In the genomic region with DNA sequence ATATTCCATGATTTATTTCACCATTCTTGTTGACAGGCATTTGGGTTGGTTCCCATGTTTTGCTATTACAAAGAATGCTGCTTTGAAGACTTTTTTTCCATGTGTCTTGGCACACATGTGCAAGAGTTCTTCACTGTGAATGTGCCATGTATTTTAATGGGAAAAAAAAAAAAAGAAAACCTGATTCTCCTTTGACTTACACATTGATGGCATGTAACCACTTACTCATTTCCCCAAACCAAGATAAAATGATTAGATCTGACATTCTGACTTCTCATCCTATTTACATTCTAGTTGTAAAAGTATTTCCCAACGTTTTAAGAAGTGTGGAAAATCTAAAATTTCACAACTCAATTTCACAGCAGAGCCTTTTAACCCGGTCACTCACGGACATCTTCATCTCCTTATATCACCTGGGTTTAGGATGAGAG, we compare ENCODE assay signal across 26 cellular contexts. TPM values are rescaled to one million over a fixed set of nuclear protein-coding genes. Genes with fewer than 3 reads are reported as not detected.
DNase-seq lines count a peak whose midpoint lies in the region; ATAC-seq, FAIRE-seq and TF ChIP-seq lines count a peak whose summit lies in the region.
"Had no signal": no experiment of that assay in that cellular context is flagged by ENCODE, and none has a peak within 500 bp of the region (broad histone marks: within the 10 kb centered on the region; RNA-seq: fewer than 3 reads in every experiment).

No MANE protein-coding gene starts in this region.

- TF ChIP-seq EP300 in A549 (IDR thresholded peaks at IDR 0.05), result no peak
- TF ChIP-seq EP300 in Ishikawa (IDR thresholded peaks at IDR 0.05; ENCODE audit: borderline replicate concordance), result no peak
- TF ChIP-seq EP300 in HepG2 (IDR thresholded peaks at IDR 0.05; ENCODE audit: low read depth in 2 of 2, low read length in 2 of 2), result no peak
- TF ChIP-seq EP300 in HepG2 (CRISPR knock-in tag; IDR thresholded peaks at IDR 0.05; ENCODE audit: borderline replicate concordance), result no peak
- TF ChIP-seq EP300 in gastroesophageal sphincter (IDR thresholded peaks at IDR 0.05), result no peak

- H2AFZ ChIP-seq in HepG2 (ENCODE audit: low read length), result no peak overlapping the region

- no peak for TF ChIP-seq POLR2A in A549 (IDR thresholded peaks at IDR 0.05; ENCODE audit: low read length)
- TF ChIP-seq POLR2A in HepG2 (IDR thresholded peaks at IDR 0.05; ENCODE audit: insufficient read depth in 1 of 2, low read depth in 2 of 2, low read length in 2 of 2), result no peak
- no peak for TF ChIP-seq POLR2A in gastroesophageal sphincter (IDR thresholded peaks at IDR 0.05)

- CTCF ChIA-PET in A549 (lab: Yijun Ruan, JAX) (no interaction called here), HepG2 (lab: Yijun Ruan, JAX; ENCODE audit: low intra/inter-chr PET ratio, low total read pairs) (no interaction called here)

- intact Hi-C loops in HepG2 (cut with micrococcal nuclease; ENCODE audit: unreplicated experiment), result no loop called here

- TF ChIP-seq RAD21 in A549 (conservative IDR thresholded peaks at IDR 0.05 in 1 of 2, IDR thresholded peaks at IDR 0.05 in 1 of 2), result no peak
- no peak for TF ChIP-seq RAD21 in Ishikawa (IDR thresholded peaks at IDR 0.05; ENCODE audit: low read depth)
- TF ChIP-seq RAD21 in HepG2 (CRISPR knock-in tag; IDR thresholded peaks at IDR 0.05), result no peak

- H3K4me1 ChIP-seq in A549 (peaks cover 15% of the 10 kb centered on the region), HepG2 (ENCODE audit: insufficient read depth, low read length) (peaks cover 46% of the 10 kb centered on the region), gastroesophageal sphincter (peaks cover 0 to 28% (median 7%) of the 10 kb centered on the region in 3 donors)

- peaks cover 27% of the 10 kb centered on the region for H3K79me2 ChIP-seq in HepG2 (ENCODE audit: insufficient read depth, low read length)

- H3K36me3 ChIP-seq in HepG2 (replicated peaks in 1 of 2; ENCODE audit: control insufficient read depth in 1 of 2, insufficient read depth in 2 of 2, low read length in 2 of 2) (no peaks in the 10 kb centered on the region), gastroesophageal sphincter (no peaks in the 10 kb centered on the region)
- H3K36me3 ChIP-seq: stomach had no signal

- FAIRE-seq in A549 (lab: Jason Lieb, UNC), result no peak
- FAIRE-seq in HepG2 (lab: Jason Lieb, UNC), result no peak
- FAIRE-seq: GM12892, small intestine, urothelium cell line had no signal

- no peaks in the 10 kb centered on the region for H3K9me3 ChIP-seq in A549
- no peaks in the 10 kb centered on the region for H3K9me3 ChIP-seq in HepG2 (ENCODE audit: low read length)
- H3K9me3 ChIP-seq in gastroesophageal sphincter, result no peaks in the 10 kb centered on the region
- H3K9me3 ChIP-seq: stomach had no signal

- H3K27ac ChIP-seq in A549 (peak overlapping the region in 1 of 2 experiments; percentile 53; a peak in 1 of 6 replicates), HepG2 (ENCODE audit: extremely low read length, insufficient read depth, low read length) (no peak overlapping the region), gastroesophageal sphincter (peak overlapping the region in 1 of 4 donors; percentile 14)
- H3K27ac ChIP-seq: foreskin keratinocyte, KMS-11, stomach had no signal

- in situ Hi-C loops in HepG2 (cut with HindIII; ENCODE audit: extremely low pct_ligation_motif_present, low pct_unique_long_range_greater_than_20kb), result no loop called here

- H3K9ac ChIP-seq in HepG2 (ENCODE audit: insufficient read depth, low read depth, low read length), result no peak overlapping the region
- H3K9ac ChIP-seq: KMS-11 had no signal

- WGBS in A549 (ENCODE audit: missing lambda C conversion rate), result 51% methylated on average over 3 of the region's 3 CpGs
- WGBS in HepG2 (ENCODE audit: low lambda C conversion rate), result 68% methylated on average over 3 of the region's 3 CpGs
- 68 to 72% methylated on average over 3 of the region's 3 CpGs for WGBS in gastroesophageal sphincter (ENCODE audit: low coverage in 1 of 2), 2 donors

- POLR2A ChIA-PET in A549 (lab: Yijun Ruan, JAX), result no interaction called here
- POLR2A ChIA-PET in HepG2 (lab: Yijun Ruan, JAX), result no interaction called here

- H4K20me1 ChIP-seq in HepG2 (ENCODE audit: insufficient read depth, low read length), result no peaks in the 10 kb centered on the region

- peak overlapping the region; percentile 28; the same call in 2 of the 3 replicates for H3K4me2 ChIP-seq in A549
- H3K4me2 ChIP-seq in HepG2 (ENCODE audit: low read depth, low read length), result no peak overlapping the region
- H3K4me2 ChIP-seq: KMS-11 had no signal

- no peak for TF ChIP-seq CTCF in A549 (IDR thresholded peaks at IDR 0.05)
- no peak for TF ChIP-seq CTCF in cardiac fibroblast (IDR thresholded peaks at IDR 0.05; ENCODE audit: low read depth, low read length)
- no peak for TF ChIP-seq CTCF in HepG2 (CRISPR knock-in tag; IDR thresholded peaks at IDR 0.05)
- TF ChIP-seq CTCF in gastroesophageal sphincter (IDR thresholded peaks at IDR 0.05), result no peak

- no TSS peak for BruUV-seq in HepG2 (replicated peaks; lab: Mats Ljungman, UMichigan)

- DNase-seq in A549 (ENCODE audit: low read depth in 1 of 2, low spot score in 1 of 2), result peak in 1 of 2 experiments; percentile 34
- peak; percentile 39 to 93 for DNase-seq in cardiac fibroblast (ENCODE audit: low read depth in 2 of 2)
- no peak for DNase-seq in HepG2 (ENCODE audit: low spot score)
- no peak for DNase-seq in inferior parietal cortex (ENCODE audit: extremely low spot score)
- DNase-seq: activated CD4-positive, alpha-beta T cell treated with anti-CD3 and anti-CD28 coated beads, Interleukin-2, amount 10 ng/mL, durations not matched to agents 7 days and 5 days; activated CD8-positive, alpha-beta memory T cell treated with anti-CD3 and anti-CD28 coated beads, Interleukin-2, amount 50 U/mL, for 4 hours; activated effector memory CD4-positive, alpha-beta T cell treated with Interleukin-2 at 50 U/mL for 16 hours; effector memory CD4-positive, alpha-beta T cell; GDM1; natural killer cell; NCI-H1092; NCI-H2081 treated with DMSO at 0.1 percent for 48 hours; SHP77 treated with DMSO at 0.1 percent for 48 hours; small intestine; stimulated activated CD4-positive, alpha-beta T cell treated with anti-CD3 and anti-CD28 coated beads, Interleukin-2, amount 100 ng/mL, for 48 hours; stomach had no signal

- H3K27me3 ChIP-seq in HepG2 (ENCODE audit: control insufficient read depth in 1 of 2, insufficient read depth in 2 of 2, low read length in 2 of 2), result no peaks in the 10 kb centered on the region; a peak in 1 of 5 replicates
- no peaks in the 10 kb centered on the region for H3K27me3 ChIP-seq in gastroesophageal sphincter
- H3K27me3 ChIP-seq: foreskin keratinocyte had no signal

- no peak for ATAC-seq in A549
- no peak for ATAC-seq in HepG2
- ATAC-seq in HG02571 (IDR thresholded peaks at IDR 0.05; ENCODE audit: unreplicated experiment), result no peak
- ATAC-seq in HG02678 (IDR thresholded peaks at IDR 0.05; ENCODE audit: unreplicated experiment), result no peak
- no peak for ATAC-seq in gastroesophageal sphincter
- ATAC-seq: foreskin keratinocyte, natural killer cell had no signal

- no peak overlapping the region for H3K4me3 ChIP-seq in A549
- H3K4me3 ChIP-seq in cardiac fibroblast (replicated peaks in 1 of 2; ENCODE audit: low read depth in 2 of 2, low read length in 2 of 2), result no peak overlapping the region
- no peak overlapping the region for H3K4me3 ChIP-seq in HepG2 (replicated peaks in 1 of 3; ENCODE audit: insufficient read depth in 1 of 3, low read depth in 2 of 3, low read length in 3 of 3)
- H3K4me3 ChIP-seq in gastroesophageal sphincter, result no peak overlapping the region
- H3K4me3 ChIP-seq: stomach had no signal

TF ChIP-seq in A549, 52 proteins besides CTCF, POLR2A, EP300 and RAD21 (continues in another document):
- TF ChIP-seq GATA3 (IDR thresholded peaks at IDR 0.05; ENCODE audit: borderline replicate concordance) (peak; percentile 28; the same call in 1 of the 2 replicates), ZSCAN20 (CRISPR knock-in tag; IDR thresholded peaks at IDR 0.05) (no peak)

TF ChIP-seq in Ishikawa, 13 proteins besides CTCF, POLR2A, EP300 and RAD21:
- TF ChIP-seq NFIC (IDR thresholded peaks at IDR 0.05) (peak; percentile 86), YY1 (IDR thresholded peaks at IDR 0.05; ENCODE audit: low read depth) (no peak), TEAD4 (IDR thresholded peaks at IDR 0.05) (peak; percentile 64; the same call in 1 of the 2 replicates)
TF ChIP-seq in Ishikawa: peak in this region for 2.

TF ChIP-seq in HepG2, 621 proteins besides CTCF, POLR2A, EP300 and RAD21 (continues in another document):
- TF ChIP-seq CEBPG (CRISPR knock-in tag; IDR thresholded peaks at IDR 0.05) (0 out of 2 replicates have a peak, but pooled peaks have one; percentile 5), ZNF883 (CRISPR knock-in tag; IDR thresholded peaks at IDR 0.05; ENCODE audit: not compliant biosample characterization) (no peak)

RNA-seq across cellular contexts. Expression of a gene that starts 4.4 kb away (rescaled TPM):
- polyA plus RNA-seq in A549 (2011; rRNA removed) (38.1 and 43.3 TPM in 2 replicates), A549 (2017; fragmentation: RNase III; extraction: RNeasy Plus Mini Kit Qiagen cat#74134 plus additional on column Dnase treatment) (26.0 to 30.7 TPM (median 27.2 TPM) in 3 replicates), HepG2 (2011; rRNA removed) (35.7 and 53.1 TPM in 2 replicates)
- 15.8 and 18.2 TPM in 2 replicates for polyA plus RNA-seq in A549 (2012; cell fraction: cytosol; rRNA removed)
- polyA plus RNA-seq in A549 (2012; cell fraction: nucleus; rRNA removed), result 12.3 and 16.1 TPM in 2 replicates
- polyA minus RNA-seq in A549 (2011; rRNA and poly(A)+ RNA removed), result 16.8 and 20.0 TPM in 2 replicates
- total RNA-seq in HepG2 (2016; rRNA removed; fragmentation: Illumina TruSeq; extraction: Trizol) (7.9 and 8.8 TPM in 2 replicates), gastroesophageal sphincter (10 to 100 TPM; 28.5 to 66.5 (median 59.0) TPM)
- 1.9 TPM in 2 replicates for total RNA-seq in HepG2 (2016; cell fraction: cytosol; rRNA removed; fragmentation: Illumina TruSeq; extraction: Trizol; ENCODE audit: low read depth)
- 6.6 and 7.6 TPM in 2 replicates for total RNA-seq in HepG2 (2016; cell fraction: insoluble cytoplasmic fraction; rRNA removed; fragmentation: Illumina TruSeq; extraction: Trizol)
- total RNA-seq in HepG2 (2016; cell fraction: membrane; rRNA removed; fragmentation: Illumina TruSeq; extraction: Trizol), result 3.4 and 4.3 TPM in 2 replicates
- 6.9 and 9.0 TPM in 2 replicates for total RNA-seq in HepG2 (2016; cell fraction: nucleus; rRNA removed; fragmentation: Illumina TruSeq; extraction: Trizol)
- 24.4 and 25.6 TPM in 2 replicates for polyA plus RNA-seq in HepG2 (2011; cell fraction: cytosol; rRNA removed)
- polyA plus RNA-seq in HepG2 (2011; cell fraction: nucleus; rRNA removed), result 50.2 and 52.1 TPM in 2 replicates
- polyA plus RNA-seq in HepG2 (2012), result 29.4 and 36.2 TPM in 2 replicates
- 0.93 and 1.5 TPM in 2 replicates for polyA plus RNA-seq in HepG2 (2016; cell fraction: cytosol; fragmentation: Illumina TruSeq; extraction: Trizol; ENCODE audit: low read depth)
- polyA plus RNA-seq in HepG2 (2016; cell fraction: insoluble cytoplasmic fraction; fragmentation: Illumina TruSeq; extraction: Trizol; ENCODE audit: low read depth), result 11.5 and 12.1 TPM in 2 replicates
- polyA plus RNA-seq in HepG2 (2016; cell fraction: membrane; fragmentation: Illumina TruSeq; extraction: Trizol; ENCODE audit: low read depth), result 2.0 and 2.6 TPM in 2 replicates
- 17.9 and 19.7 TPM in 2 replicates for polyA plus RNA-seq in HepG2 (2016; cell fraction: nucleus; fragmentation: Illumina TruSeq; extraction: Trizol; ENCODE audit: insufficient read depth, low read depth)
- polyA minus RNA-seq in HepG2 (2011; rRNA and poly(A)+ RNA removed; ENCODE audit: low replicate concordance), result 15.5 and 33.6 TPM in 2 replicates
- polyA minus RNA-seq in HepG2 (2011; cell fraction: cytosol; rRNA and poly(A)+ RNA removed), result 26.6 and 28.9 TPM in 2 replicates
- 42.9 and 47.0 TPM in 2 replicates for polyA minus RNA-seq in HepG2 (2011; cell fraction: nucleus; rRNA and poly(A)+ RNA removed)
- total RNA-seq: activated CD4-positive, alpha-beta T cell treated with anti-CD3 and anti-CD28 coated beads, Interleukin-2, amount 10 ng/mL, durations not matched to agents 7 days and 5 days; natural killer cell; T-helper 1 cell treated with Interleukin-12 subunit alpha and Interleukin-12 subunit beta and Interleukin-4 antibody, amounts not matched to agents 30 ng/mL and 1 ng/mL, for 36 hours had no signal
- polyA plus RNA-seq: CD14-positive monocyte had no signal

Comparison
In these comparisons a context has a peak if more than half of its experiments do, and no peak if none do; other contexts are left out.
1. DNase-seq: peak in cardiac fibroblast (2 of 2); none in HepG2 (single experiment) and inferior parietal cortex (single experiment).